19 cellular contexts compared by ENCODE assay signal in genomic region chr2:224722250-224722649, GRCh38. TPM values are rescaled to one million over a fixed set of nuclear protein-coding genes. Genes with fewer than 3 reads are reported as not detected.
DNase-seq lines count a peak whose midpoint lies in the region; ATAC-seq and TF ChIP-seq lines count a peak whose summit lies in the region.
"Had no signal": no experiment of that assay in that cellular context is flagged by ENCODE, and none has a peak within 500 bp of the region (broad histone marks: within the 10 kb centered on the region; RNA-seq: fewer than 3 reads in every experiment).

No MANE protein-coding gene starts in this region.

- H3F3A ChIP-seq in smooth muscle cell (ENCODE audit: low read depth): no peaks in the 10 kb centered on the region

- no peak overlapping the region for H3K4me3 ChIP-seq in OCI-LY3 (ENCODE audit: low read length)
- no peak overlapping the region for H3K4me3 ChIP-seq in fibroblast of the aortic adventitia (ENCODE audit: low read depth, low read length)
- H3K4me3 ChIP-seq in smooth muscle cell: no peak overlapping the region
- H3K4me3 ChIP-seq: left lung had no signal

- H4K20me1 ChIP-seq in OCI-LY3 (ENCODE audit: insufficient read depth, low read length) (no peaks in the 10 kb centered on the region), smooth muscle cell (ENCODE audit: low read depth) (no peaks in the 10 kb centered on the region)

- H3K27me3 ChIP-seq in OCI-LY3 (ENCODE audit: low read depth, low read length) (no peaks in the 10 kb centered on the region), smooth muscle cell (ENCODE audit: low read depth) (no peaks in the 10 kb centered on the region)
- H3K27me3 ChIP-seq: left lung had no signal

- peak overlapping the region; percentile 45 for H3K4me2 ChIP-seq in OCI-LY3 (ENCODE audit: low read length)
- H3K4me2 ChIP-seq in smooth muscle cell: no peak overlapping the region

- H3K9ac ChIP-seq in OCI-LY3 (ENCODE audit: low read length) (no peak overlapping the region), smooth muscle cell (ENCODE audit: low read depth) (no peak overlapping the region)

- H3K36me3 ChIP-seq in OCI-LY3 (replicated peaks; ENCODE audit: low read depth, low read length) (no peaks in the 10 kb centered on the region), smooth muscle cell (ENCODE audit: low read depth) (no peaks in the 10 kb centered on the region)
- H3K36me3 ChIP-seq: left lung had no signal

- WGBS in smooth muscle cell (ENCODE audit: low lambda C conversion rate): 61% methylated on average over 3 of the region's 3 CpGs

- ATAC-seq in GM18502 (IDR thresholded peaks at IDR 0.05; ENCODE audit: poor library complexity, unreplicated experiment): no peak
- ATAC-seq: activated CD4-positive, CD25-positive, alpha-beta regulatory T cell treated with anti-CD3 and anti-CD28 coated beads, Interleukin-2, amount 50 U/mL, for 24 hours; effector memory CD8-positive, alpha-beta T cell; left lung had no signal

- H2AFZ ChIP-seq in OCI-LY3 (ENCODE audit: low read depth, low read length) (no peak overlapping the region), smooth muscle cell (ENCODE audit: low read depth) (no peak overlapping the region)

- H3K9me3 ChIP-seq in OCI-LY3 (ENCODE audit: insufficient read depth, low read length) (no peaks in the 10 kb centered on the region), smooth muscle cell (replicated peaks; ENCODE audit: low read depth) (no peaks in the 10 kb centered on the region)

- H3K27ac ChIP-seq in OCI-LY3 (ENCODE audit: low read length) (peak overlapping the region; percentile 55), smooth muscle cell (ENCODE audit: low read depth) (peak overlapping the region; percentile 73)
- H3K27ac ChIP-seq: left lung had no signal

- no peaks in the 10 kb centered on the region for H3K79me2 ChIP-seq in OCI-LY3 (ENCODE audit: low read length)
- H3K79me2 ChIP-seq in smooth muscle cell (ENCODE audit: low read depth): no peaks in the 10 kb centered on the region

- TF ChIP-seq CTCF in OCI-LY3 (IDR thresholded peaks at IDR 0.05; ENCODE audit: low read depth, low read length) (no peak), fibroblast of the aortic adventitia (IDR thresholded peaks at IDR 0.05; ENCODE audit: insufficient read depth, low read length) (no peak), smooth muscle cell (IDR thresholded peaks at IDR 0.05; ENCODE audit: borderline replicate concordance, insufficient read depth, poor library complexity, severe bottlenecking) (no peak)

- H3K4me1 ChIP-seq in OCI-LY3 (ENCODE audit: low read length) (peaks cover 29% of the 10 kb centered on the region), smooth muscle cell (ENCODE audit: low read depth) (no peaks in the 10 kb centered on the region)
- H3K4me1 ChIP-seq: left lung had no signal

- DNase-seq in stimulated activated CD4-positive, alpha-beta T cell treated with anti-CD3 and anti-CD28 coated beads, Interleukin-15, amount 100 ng/mL, for 24 hours: peak; percentile 7
- DNase-seq in stimulated activated CD4-positive, alpha-beta T cell treated with anti-CD3 and anti-CD28 coated beads, Interleukin-4, amount 100 ng/mL, for 1 hour: no peak
- DNase-seq in fibroblast of the aortic adventitia (ENCODE audit: low read depth) (peak; percentile 6), smooth muscle cell (lab: John Stamatoyannopoulos, UW; ENCODE audit: unreplicated experiment) (no peak), NCI-H345 (lab: John Stamatoyannopoulos, UW) (no peak), SW 1271 (lab: John Stamatoyannopoulos, UW) (no peak)
- DNase-seq: activated naive CD4-positive, alpha-beta T cell treated with anti-CD3 and anti-CD28 coated beads, Interleukin-2, amount 10 ng/mL, durations not matched to agents 7 days and 5 days; AML-193; central memory CD4-positive, alpha-beta T cell; effector memory CD8-positive, alpha-beta T cell; left lung; naive B cell; NCI-H2029; posterior cingulate gyrus had no signal

RNA-seq across cellular contexts. Expression of gene CCDC195, which starts 6.1 kb away (rescaled TPM):
- total RNA-seq in fibroblast of the aortic adventitia (ENCODE audit: low replicate concordance) (not detected in 2 replicates), smooth muscle cell (not detected in 2 replicates)
- polyA plus RNA-seq in smooth muscle cell: not detected in 2 replicates
- total RNA-seq: left lung; subcutaneous adipose tissue; T-helper 1 cell treated with Interleukin-12 subunit alpha and Interleukin-12 subunit beta and Interleukin-4 antibody, amounts not matched to agents 30 ng/mL and 1 ng/mL, for 36 hours had no signal

Comparison
In these comparisons a context has a peak if more than half of its experiments do, and no peak if none do; other contexts are left out.
1. DNase-seq: peak in stimulated activated CD4-positive, alpha-beta T cell treated with anti-CD3 and anti-CD28 coated beads, Interleukin-15, amount 100 ng/mL, for 24 hours (single experiment) and fibroblast of the aortic adventitia (single experiment); none in stimulated activated CD4-positive, alpha-beta T cell treated with anti-CD3 and anti-CD28 coated beads, Interleukin-4, amount 100 ng/mL, for 1 hour (single experiment), smooth muscle cell (single experiment), NCI-H345 (single experiment) and SW 1271 (0 of 2).